8 cellular contexts compared by ENCODE assay signal in the genomic region with DNA sequence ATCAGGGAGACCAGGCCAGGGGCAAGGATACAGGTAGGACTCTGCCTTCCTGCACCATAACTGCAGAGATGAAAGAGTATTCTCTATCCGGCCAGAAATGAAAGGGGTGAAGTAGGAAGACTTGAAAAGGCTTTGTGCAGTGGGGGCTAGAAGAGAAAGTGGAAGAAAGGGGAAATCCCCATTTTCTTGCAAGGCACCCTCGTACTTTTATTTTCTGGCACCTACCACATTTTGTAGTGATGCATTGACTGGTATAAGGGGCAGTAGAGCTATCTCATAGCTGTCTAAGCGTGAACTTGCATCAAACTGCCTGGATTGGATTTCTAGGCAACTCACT. TPM values are rescaled to one million over a fixed set of nuclear protein-coding genes. Genes with fewer than 3 reads are reported as not detected.
DNase-seq lines count a peak whose midpoint lies in the region; ATAC-seq, FAIRE-seq and TF ChIP-seq lines count a peak whose summit lies in the region.

No MANE protein-coding gene starts in this region.

- peak overlapping the region; percentile 93; the same call in 1 of the 2 replicates for H2AFZ ChIP-seq in Karpas-422 (ENCODE audit: low read length)

- H3K9me3 Mint-ChIP-seq in natural killer cell, result no peaks in the 10 kb centered on the region

- H3K4me3 ChIP-seq in BE2C (ENCODE audit: low read depth, low read length) (peak overlapping the region; percentile 59), Karpas-422 (ENCODE audit: low read length) (peak overlapping the region; percentile 78), bronchial epithelial cell (ENCODE audit: low read depth, low read length) (peak overlapping the region; percentile 39)

- DNase-seq in BE2C (no peak), Karpas-422 (no peak), bronchial epithelial cell (ENCODE audit: low read depth) (no peak), natural killer cell (no peak), NCI-H226 (no peak), DMS153 treated with DMSO at 0.1 percent for 48 hours (lab: John Stamatoyannopoulos, UW; ENCODE audit: unreplicated experiment) (no peak), RPMI8226 (no peak)

- peaks cover 13% of the 10 kb centered on the region for H3K4me1 ChIP-seq in BE2C
- peaks cover 28% of the 10 kb centered on the region for H3K4me1 ChIP-seq in Karpas-422 (ENCODE audit: low read length)

- no peak overlapping the region for H3K27ac ChIP-seq in Karpas-422 (ENCODE audit: low read length)

- FAIRE-seq in bronchial epithelial cell (lab: Jason Lieb, UNC), result no peak

- peak overlapping the region; percentile 70 for H3K9ac ChIP-seq in Karpas-422 (ENCODE audit: low read length)

- H3K9me3 ChIP-seq in BE2C, result no peaks in the 10 kb centered on the region
- H3K9me3 ChIP-seq in Karpas-422 (ENCODE audit: low read length), result no peaks in the 10 kb centered on the region

- peaks cover 12% of the 10 kb centered on the region for H3K36me3 ChIP-seq in BE2C
- H3K36me3 ChIP-seq in Karpas-422 (ENCODE audit: insufficient read depth, low read length), result 0 out of 2 replicates have a peak, but pooled peaks cover 3% of the 10 kb centered on the region
- peaks cover 3% of the 10 kb centered on the region for H3K36me3 ChIP-seq in bronchial epithelial cell (ENCODE audit: control insufficient read depth, insufficient read depth, low read length)

- H3K4me3 Mint-ChIP-seq in natural killer cell, result peak overlapping the region; percentile 91

- H4K20me1 ChIP-seq in Karpas-422 (ENCODE audit: insufficient read depth, low read depth, low read length), result peaks cover 10% of the 10 kb centered on the region; the same call in 1 of the 2 replicates

- peaks cover 49 to 63% of the 10 kb centered on the region in 2 donors for H3K4me1 Mint-ChIP-seq in natural killer cell

- H3K79me2 ChIP-seq in Karpas-422 (ENCODE audit: low read length), result peaks cover 29% of the 10 kb centered on the region

- peak; percentile 18 for ATAC-seq in GM19328 (IDR thresholded peaks at IDR 0.05; ENCODE audit: unreplicated experiment)
- peak; percentile 52 to 73 (median 58) for ATAC-seq in natural killer cell

- H3K36me3 Mint-ChIP-seq in natural killer cell, result no peaks in the 10 kb centered on the region

- peaks cover 3 to 7% of the 10 kb centered on the region in 2 donors for H3K27me3 Mint-ChIP-seq in natural killer cell (ENCODE audit: low read depth in 2 of 2)

- H3K27me3 ChIP-seq in BE2C (no peaks in the 10 kb centered on the region), Karpas-422 (ENCODE audit: low read length) (no peaks in the 10 kb centered on the region), bronchial epithelial cell (ENCODE audit: control insufficient read depth, insufficient read depth, low read length) (no peaks in the 10 kb centered on the region)

- H3K9me2 ChIP-seq in Karpas-422 (replicated peaks; ENCODE audit: insufficient read depth, low read length), result no peaks in the 10 kb centered on the region

- TF ChIP-seq CTCF in BE2C (IDR thresholded peaks at IDR 0.05; ENCODE audit: low read depth, low read length) (no peak), bronchial epithelial cell (IDR thresholded peaks at IDR 0.05; ENCODE audit: insufficient read depth, low read length, severe bottlenecking) (no peak), natural killer cell (IDR thresholded peaks at IDR 0.05) (no peak)

- H3K27ac Mint-ChIP-seq in natural killer cell, result peak overlapping the region; percentile 80 to 84

- intact Hi-C loops in natural killer cell (cut with micrococcal nuclease), result loop anchor here (1.0 to 10.0 kb wide), 2 partner anchors 26 to 380 kb away; a partner anchor contains a TSS

- peak overlapping the region; percentile 93 for H3K4me2 ChIP-seq in Karpas-422 (ENCODE audit: low read depth, low read length, poor library complexity, severe bottlenecking)

RNA-seq across cellular contexts. Expression of a gene that starts 0.8 kb away (rescaled TPM):
- polyA plus RNA-seq in BE2C (2012; ENCODE audit: insufficient read depth, insufficient read length, low read depth), result 15.9 TPM
- total RNA-seq in Karpas-422 (2014; rRNA removed; shearing (Covaris generic); ENCODE audit: low replicate concordance), result 28.2 and 33.5 TPM in 2 replicates
- total RNA-seq in bronchial epithelial cell (13.4 and 16.5 TPM in 2 replicates), natural killer cell (10 to 100 TPM; 53.6 to 73.8 (median 62.3) TPM)

RNA-seq across cellular contexts. Expression of a gene that starts 35.8 kb away (rescaled TPM):
- polyA plus RNA-seq in BE2C (2012; ENCODE audit: insufficient read depth, insufficient read length, low read depth), result not detected
- 3.2 and 6.3 TPM in 2 replicates for total RNA-seq in Karpas-422 (2014; rRNA removed; shearing (Covaris generic); ENCODE audit: low replicate concordance)
- total RNA-seq in bronchial epithelial cell (26.3 and 30.0 TPM in 2 replicates), natural killer cell (1 to 10 TPM in 1 of 3 donors, under 1 TPM in 2; 0.12 to 1.6 (median 0.32) TPM)
